1 cellular context compared by ENCODE assay signal in the genomic region with DNA sequence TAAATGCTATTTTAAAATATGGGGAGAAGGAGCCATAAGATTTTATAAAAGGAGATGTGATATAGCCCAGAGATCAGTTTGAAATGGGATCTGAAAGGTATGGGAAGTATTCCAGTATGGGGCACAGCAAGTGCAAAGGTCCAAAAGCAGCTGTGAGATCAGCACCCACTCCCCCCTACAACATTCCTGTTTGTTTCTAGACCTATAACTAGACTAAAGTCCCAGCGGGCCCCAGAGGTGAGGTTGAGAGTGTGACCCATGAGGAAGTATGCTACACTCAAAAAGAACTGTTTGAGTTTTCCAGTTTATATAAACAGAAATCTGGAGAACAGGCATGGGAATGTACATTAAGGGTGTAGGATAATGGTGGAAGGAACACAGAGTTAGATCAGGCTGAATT.
TF ChIP-seq lines count a peak whose summit lies in the region.

No MANE protein-coding gene starts in this region.

TF ChIP-seq in HepG2, 621 proteins besides CTCF, POLR2A, EP300 and RAD21 (continued from another document):
- TF ChIP-seq, protein P1, sequence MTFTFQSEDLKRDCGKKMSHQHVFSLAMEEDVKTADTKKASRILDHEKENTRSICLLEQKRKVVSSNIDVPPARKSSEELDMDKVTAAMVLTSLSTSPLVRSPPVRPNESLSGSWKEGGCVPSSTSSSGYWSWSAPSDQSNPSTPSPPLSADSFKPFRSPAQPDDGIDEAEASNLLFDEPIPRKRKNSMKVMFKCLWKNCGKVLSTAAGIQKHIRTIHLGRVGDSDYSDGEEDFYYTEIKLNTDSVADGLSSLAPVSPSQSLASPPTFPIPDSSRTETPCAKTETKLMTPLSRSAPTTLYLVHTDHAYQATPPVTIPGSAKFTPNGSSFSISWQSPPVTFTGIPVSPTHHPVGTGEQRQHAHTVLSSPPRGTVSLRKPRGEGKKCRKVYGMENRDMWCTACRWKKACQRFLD (CRISPR knock-in tag; IDR thresholded peaks at IDR 0.05; ENCODE audit: borderline replicate concordance): no peak
- peak; percentile 83 for TF ChIP-seq POGZ (CRISPR knock-in tag; IDR thresholded peaks at IDR 0.05)
- no peak for TF ChIP-seq BRD4 (CRISPR knock-in tag; IDR thresholded peaks at IDR 0.05)
- peak; percentile 51; the same call in 1 of the 2 replicates for TF ChIP-seq NR2F6 (IDR thresholded peaks at IDR 0.05)
- peak; percentile 40; the same call in 1 of the 2 replicates for TF ChIP-seq NR2F6 (CRISPR knock-in tag; IDR thresholded peaks at IDR 0.05)
- TF ChIP-seq, protein P2, sequence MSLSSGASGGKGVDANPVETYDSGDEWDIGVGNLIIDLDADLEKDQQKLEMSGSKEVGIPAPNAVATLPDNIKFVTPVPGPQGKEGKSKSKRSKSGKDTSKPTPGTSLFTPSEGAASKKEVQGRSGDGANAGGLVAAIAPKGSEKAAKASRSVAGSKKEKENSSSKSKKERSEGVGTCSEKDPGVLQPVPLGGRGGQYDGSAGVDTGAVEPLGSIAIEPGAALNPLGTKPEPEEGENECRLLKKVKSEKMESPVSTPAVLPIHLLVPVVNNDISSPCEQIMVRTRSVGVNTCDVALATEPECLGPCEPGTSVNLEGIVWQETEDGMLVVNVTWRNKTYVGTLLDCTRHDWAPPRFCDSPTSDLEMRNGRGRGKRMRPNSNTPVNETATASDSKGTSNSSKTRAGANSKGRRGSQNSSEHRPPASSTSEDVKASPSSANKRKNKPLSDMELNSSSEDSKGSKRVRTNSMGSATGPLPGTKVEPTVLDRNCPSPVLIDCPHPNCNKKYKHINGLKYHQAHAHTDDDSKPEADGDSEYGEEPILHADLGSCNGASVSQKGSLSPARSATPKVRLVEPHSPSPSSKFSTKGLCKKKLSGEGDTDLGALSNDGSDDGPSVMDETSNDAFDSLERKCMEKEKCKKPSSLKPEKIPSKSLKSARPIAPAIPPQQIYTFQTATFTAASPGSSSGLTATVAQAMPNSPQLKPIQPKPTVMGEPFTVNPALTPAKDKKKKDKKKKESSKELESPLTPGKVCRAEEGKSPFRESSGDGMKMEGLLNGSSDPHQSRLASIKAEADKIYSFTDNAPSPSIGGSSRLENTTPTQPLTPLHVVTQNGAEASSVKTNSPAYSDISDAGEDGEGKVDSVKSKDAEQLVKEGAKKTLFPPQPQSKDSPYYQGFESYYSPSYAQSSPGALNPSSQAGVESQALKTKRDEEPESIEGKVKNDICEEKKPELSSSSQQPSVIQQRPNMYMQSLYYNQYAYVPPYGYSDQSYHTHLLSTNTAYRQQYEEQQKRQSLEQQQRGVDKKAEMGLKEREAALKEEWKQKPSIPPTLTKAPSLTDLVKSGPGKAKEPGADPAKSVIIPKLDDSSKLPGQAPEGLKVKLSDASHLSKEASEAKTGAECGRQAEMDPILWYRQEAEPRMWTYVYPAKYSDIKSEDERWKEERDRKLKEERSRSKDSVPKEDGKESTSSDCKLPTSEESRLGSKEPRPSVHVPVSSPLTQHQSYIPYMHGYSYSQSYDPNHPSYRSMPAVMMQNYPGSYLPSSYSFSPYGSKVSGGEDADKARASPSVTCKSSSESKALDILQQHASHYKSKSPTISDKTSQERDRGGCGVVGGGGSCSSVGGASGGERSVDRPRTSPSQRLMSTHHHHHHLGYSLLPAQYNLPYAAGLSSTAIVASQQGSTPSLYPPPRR (CRISPR knock-in tag; IDR thresholded peaks at IDR 0.05; ENCODE audit: borderline replicate concordance): no peak
- no peak for TF ChIP-seq XBP1 (CRISPR knock-in tag; IDR thresholded peaks at IDR 0.05)
- TF ChIP-seq TEAD3 (CRISPR knock-in tag; optimal IDR thresholded peaks at IDR 0.05; ENCODE audit: borderline replicate concordance): peak; percentile 84
- TF ChIP-seq, protein P3, sequence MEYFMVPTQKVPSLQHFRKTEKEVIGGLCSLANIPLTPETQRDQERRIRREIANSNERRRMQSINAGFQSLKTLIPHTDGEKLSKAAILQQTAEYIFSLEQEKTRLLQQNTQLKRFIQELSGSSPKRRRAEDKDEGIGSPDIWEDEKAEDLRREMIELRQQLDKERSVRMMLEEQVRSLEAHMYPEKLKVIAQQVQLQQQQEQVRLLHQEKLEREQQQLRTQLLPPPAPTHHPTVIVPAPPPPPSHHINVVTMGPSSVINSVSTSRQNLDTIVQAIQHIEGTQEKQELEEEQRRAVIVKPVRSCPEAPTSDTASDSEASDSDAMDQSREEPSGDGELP (IDR thresholded peaks at IDR 0.05; ENCODE audit: borderline replicate concordance, low read depth): peak; percentile 81; the same call in 1 of the 2 replicates
- TF ChIP-seq HOXA9 (CRISPR knock-in tag; IDR thresholded peaks at IDR 0.05; ENCODE audit: borderline replicate concordance): no peak
- TF ChIP-seq, protein P4, sequence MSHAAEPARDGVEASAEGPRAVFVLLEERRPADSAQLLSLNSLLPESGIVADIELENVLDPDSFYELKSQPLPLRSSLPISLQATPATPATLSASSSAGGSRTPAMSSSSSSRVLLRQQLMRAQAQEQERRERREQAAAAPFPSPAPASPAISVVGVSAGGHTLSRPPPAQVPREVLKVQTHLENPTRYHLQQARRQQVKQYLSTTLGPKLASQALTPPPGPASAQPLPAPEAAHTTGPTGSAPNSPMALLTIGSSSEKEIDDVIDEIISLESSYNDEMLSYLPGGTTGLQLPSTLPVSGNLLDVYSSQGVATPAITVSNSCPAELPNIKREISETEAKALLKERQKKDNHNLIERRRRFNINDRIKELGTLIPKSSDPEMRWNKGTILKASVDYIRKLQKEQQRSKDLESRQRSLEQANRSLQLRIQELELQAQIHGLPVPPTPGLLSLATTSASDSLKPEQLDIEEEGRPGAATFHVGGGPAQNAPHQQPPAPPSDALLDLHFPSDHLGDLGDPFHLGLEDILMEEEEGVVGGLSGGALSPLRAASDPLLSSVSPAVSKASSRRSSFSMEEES (CRISPR knock-in tag; IDR thresholded peaks at IDR 0.05): no peak
